ENCODE assay signal across 21 cellular contexts in genomic region chr17:18993876-18994275, GRCh38. TPM values are rescaled to one million over a fixed set of nuclear protein-coding genes. Genes with fewer than 3 reads are reported as not detected.
A peak's percentile ranks its signal among the peaks of the same experiment; 100 is the strongest.
DNase-seq lines count a peak whose midpoint lies in the region; ATAC-seq and TF ChIP-seq lines count a peak whose summit lies in the region.
"Had no signal": no experiment of that assay in that cellular context is flagged by ENCODE, and none has a peak within 500 bp of the region (broad histone marks: within the 10 kb centered on the region; RNA-seq: fewer than 3 reads in every experiment).

No MANE protein-coding gene starts in this region.

- H3K9me3 ChIP-seq in T-helper 17 cell (ENCODE audit: control insufficient read depth, low read length, poor library complexity, severe bottlenecking) (no peaks in the 10 kb centered on the region), fibroblast of lung (ENCODE audit: control insufficient read depth, insufficient read depth, low read depth, low read length) (no peaks in the 10 kb centered on the region), ovary (no peaks in the 10 kb centered on the region)
- H3K9me3 ChIP-seq: Peyer's patch had no signal

- H3K27ac ChIP-seq in fibroblast of lung (ENCODE audit: insufficient read depth, low read length) = peak overlapping the region; percentile 54
- peak overlapping the region in 1 of 2 donors; percentile 8 for H3K27ac ChIP-seq in ovary
- H3K27ac ChIP-seq: ascending aorta had no signal

- CTCF ChIA-PET in activated naive CD4-positive, alpha-beta T cell treated with anti-CD3 and anti-CD28 coated beads for 36 hours (lab: Charles Lee) = no interaction called here

- no peak for ATAC-seq in T-helper 17 cell
- ATAC-seq in SK-N-SH treated with all-trans-retinoic acid at 6 μM for 48 hours = no peak

- H3K4me1 ChIP-seq in fibroblast of lung (ENCODE audit: control insufficient read depth, extremely low read depth, insufficient read depth, low read length) (peaks cover 9% of the 10 kb centered on the region), ovary (ENCODE audit: insufficient read depth) (peaks cover 3% of the 10 kb centered on the region)
- H3K4me1 ChIP-seq: ascending aorta had no signal

- peaks cover 12% of the 10 kb centered on the region for H3K9me3 Mint-ChIP-seq in activated naive CD4-positive, alpha-beta T cell treated with anti-CD3 and anti-CD28 coated beads for 36 hours

- peak; percentile 50 for DNase-seq in EH (ENCODE audit: low read depth)
- DNase-seq in T-helper 17 cell = no peak
- peak; percentile 9 to 75 for DNase-seq in fibroblast of lung (ENCODE audit: low read depth in 2 of 2)
- DNase-seq in ovary = peak in 4 of 5 donors; percentile 48 to 71 (median 56)
- no peak for DNase-seq in activated naive CD4-positive, alpha-beta T cell treated with anti-CD3 and anti-CD28 coated beads for 36 hours
- DNase-seq in NCI-H69 (lab: John Stamatoyannopoulos, UW) = no peak
- DNase-seq: activated CD4-positive, alpha-beta memory T cell treated with anti-CD3 and anti-CD28 coated beads, Interleukin-2, amount 10 ng/mL, durations not matched to agents 7 days and 5 days; activated naive CD4-positive, alpha-beta T cell treated with anti-CD3 and anti-CD28 coated beads, Interleukin-2, amount 10 ng/mL, durations not matched to agents 7 days and 5 days; hippocampal formation; KG1; kidney; mesendoderm; MV-4-11; naive thymus-derived CD8-positive, alpha-beta T cell; NCI-H187 treated with DMSO at 0.1 percent for 48 hours; NCI-H446; Peyer's patch had no signal

- intact Hi-C loops in ovary (cut with DNase I) = no loop called here
- intact Hi-C loops in activated naive CD4-positive, alpha-beta T cell treated with anti-CD3 and anti-CD28 coated beads for 36 hours (cut with micrococcal nuclease) = no loop called here

- TF ChIP-seq CTCF in fibroblast of lung (conservative IDR thresholded peaks at IDR 0.05 in 1 of 2, IDR thresholded peaks at IDR 0.05 in 1 of 2; ENCODE audit: low read depth in 1 of 2, low read length in 2 of 2) (peak in 1 of 2 donors; percentile 3), ovary (IDR thresholded peaks at IDR 0.05) (no peak)

- peak overlapping the region; percentile 39 for H3K4me3 Mint-ChIP-seq in T-helper 17 cell
- H3K4me3 Mint-ChIP-seq in activated naive CD4-positive, alpha-beta T cell treated with anti-CD3 and anti-CD28 coated beads for 36 hours = no peak overlapping the region
- H3K4me3 Mint-ChIP-seq: activated CD4-positive, alpha-beta memory T cell treated with anti-CD3 and anti-CD28 coated beads, Interleukin-2, amount 10 ng/mL, durations not matched to agents 7 days and 5 days; activated naive CD4-positive, alpha-beta T cell treated with anti-CD3 and anti-CD28 coated beads, Interleukin-2, amount 10 ng/mL, durations not matched to agents 7 days and 5 days had no signal

- TF ChIP-seq POLR2A in ovary (IDR thresholded peaks at IDR 0.05) = no peak

- H3K27me3 ChIP-seq in fibroblast of lung (ENCODE audit: control insufficient read depth, insufficient read depth, low read length) (no peaks in the 10 kb centered on the region), ovary (no peaks in the 10 kb centered on the region)
- H3K27me3 ChIP-seq: ascending aorta, Peyer's patch had no signal

- no peaks in the 10 kb centered on the region for H4K20me1 ChIP-seq in fibroblast of lung (ENCODE audit: control insufficient read depth, extremely low read depth, insufficient read depth, low read length)

- no peak overlapping the region for H3K9ac ChIP-seq in fibroblast of lung (ENCODE audit: insufficient read depth, low read length)

- peaks cover 16% of the 10 kb centered on the region for H3K4me1 Mint-ChIP-seq in T-helper 17 cell
- H3K4me1 Mint-ChIP-seq in activated naive CD4-positive, alpha-beta T cell treated with anti-CD3 and anti-CD28 coated beads for 36 hours (ENCODE audit: low read depth) = peaks cover 20% of the 10 kb centered on the region

- no peak overlapping the region for H3K4me3 ChIP-seq in fibroblast of lung (replicated peaks in 1 of 4; ENCODE audit: control extremely low read depth in 1 of 4, insufficient read depth in 1 of 4, low read depth in 3 of 4, low read length in 4 of 4)
- no peak overlapping the region for H3K4me3 ChIP-seq in ovary
- H3K4me3 ChIP-seq: ascending aorta, Peyer's patch had no signal

- H3K27ac Mint-ChIP-seq in T-helper 17 cell = no peak overlapping the region
- H3K27ac Mint-ChIP-seq in activated naive CD4-positive, alpha-beta T cell treated with anti-CD3 and anti-CD28 coated beads for 36 hours = no peak overlapping the region
- H3K27ac Mint-ChIP-seq: activated CD4-positive, alpha-beta memory T cell treated with anti-CD3 and anti-CD28 coated beads, Interleukin-2, amount 10 ng/mL, durations not matched to agents 7 days and 5 days had no signal

- peaks cover 16% of the 10 kb centered on the region for H3K79me2 ChIP-seq in fibroblast of lung (ENCODE audit: control insufficient read depth, insufficient read depth, low read length)

- H2AFZ ChIP-seq in fibroblast of lung (ENCODE audit: low read length) = no peak overlapping the region

- H3K4me2 ChIP-seq in fibroblast of lung (ENCODE audit: extremely low read depth, insufficient read depth, low read length) = no peak overlapping the region

- H3K36me3 Mint-ChIP-seq in T-helper 17 cell (ENCODE audit: low read depth) = peaks cover 4% of the 10 kb centered on the region
- peaks cover 28% of the 10 kb centered on the region for H3K36me3 Mint-ChIP-seq in activated naive CD4-positive, alpha-beta T cell treated with anti-CD3 and anti-CD28 coated beads for 36 hours (ENCODE audit: low read depth)

- TF ChIP-seq EP300 in ovary (IDR thresholded peaks at IDR 0.05) = no peak

- H3K36me3 ChIP-seq in fibroblast of lung (ENCODE audit: control insufficient read depth, insufficient read depth, low read length) = no peaks in the 10 kb centered on the region
- no peaks in the 10 kb centered on the region for H3K36me3 ChIP-seq in ovary
- H3K36me3 ChIP-seq: ascending aorta had no signal

- no peaks in the 10 kb centered on the region for H3K27me3 Mint-ChIP-seq in T-helper 17 cell
- H3K27me3 Mint-ChIP-seq in activated naive CD4-positive, alpha-beta T cell treated with anti-CD3 and anti-CD28 coated beads for 36 hours (ENCODE audit: low read depth) = no peaks in the 10 kb centered on the region
- H3K27me3 Mint-ChIP-seq: activated CD4-positive, alpha-beta memory T cell treated with anti-CD3 and anti-CD28 coated beads, Interleukin-2, amount 10 ng/mL, durations not matched to agents 7 days and 5 days; naive thymus-derived CD8-positive, alpha-beta T cell had no signal

- WGBS in ovary, 3 donors = 12 to 34% (median 26%) methylated on average over 9 of the region's 9 CpGs

TF ChIP-seq in SK-N-SH treated with all-trans-retinoic acid at 6 μM for 48 hours, 23 proteins besides CTCF, POLR2A, EP300 and RAD21 (continues in another document):
- TF ChIP-seq ZNF70 (CRISPR knock-in tag; IDR thresholded peaks at IDR 0.05) (no peak), SNAI2 (CRISPR knock-in tag; IDR thresholded peaks at IDR 0.05) (no peak), ZFP3 (CRISPR knock-in tag; IDR thresholded peaks at IDR 0.05) (no peak), ZFP30 (CRISPR knock-in tag; IDR thresholded peaks at IDR 0.05) (no peak), CSDC2 (CRISPR knock-in tag; IDR thresholded peaks at IDR 0.05) (no peak), OSR1 (CRISPR knock-in tag; IDR thresholded peaks at IDR 0.05) (no peak), POU6F1 (CRISPR knock-in tag; IDR thresholded peaks at IDR 0.05; ENCODE audit: borderline replicate concordance, low read depth) (no peak), ESRRG (CRISPR knock-in tag; IDR thresholded peaks at IDR 0.05) (no peak)

RNA-seq across cellular contexts. Expression of gene FAM83G, which starts 10.7 kb away (rescaled TPM):
- total RNA-seq in T-helper 17 cell (1 to 10 TPM; 7.8 to 7.9 TPM), fibroblast of lung (4.9 and 6.3 TPM in 2 replicates), ovary (1 to 10 TPM; 2.1 to 5.1 (median 2.6) TPM)
- polyA plus RNA-seq in fibroblast of lung (2.4 and 4.4 TPM in 2 replicates), ovary (1 to 10 TPM in 1 of 2 donors, under 1 TPM in 1; 0.93 to 1.3 TPM)
- 3.2 and 6.7 TPM in 2 replicates for polyA plus RNA-seq in fibroblast of lung (2012)
- 8.4 and 12.6 TPM in 2 replicates for polyA minus RNA-seq in fibroblast of lung (ENCODE audit: low replicate concordance)
- total RNA-seq in activated naive CD4-positive, alpha-beta T cell treated with anti-CD3 and anti-CD28 coated beads for 36 hours = 10 to 100 TPM; 10.6 TPM

RNA-seq across cellular contexts. Expression of gene SLC5A10, which starts 41.9 kb away (rescaled TPM):
- total RNA-seq in T-helper 17 cell (not detected), fibroblast of lung (under 0.01 TPM in 1 of 2 replicates, not detected in the other), ovary (under 1 TPM in 3 of 7 donors, not detected in 4; 0.05 to 0.38 (median 0.12) TPM)
- polyA plus RNA-seq in fibroblast of lung (not detected in 2 replicates), ovary (under 1 TPM in 1 of 2 donors, not detected in 1; 0.18 TPM)
- not detected in 2 replicates for polyA plus RNA-seq in fibroblast of lung (2012)
- not detected in 2 replicates for polyA minus RNA-seq in fibroblast of lung (ENCODE audit: low replicate concordance)
- total RNA-seq in activated naive CD4-positive, alpha-beta T cell treated with anti-CD3 and anti-CD28 coated beads for 36 hours = not detected
- total RNA-seq: activated CD4-positive, alpha-beta memory T cell treated with anti-CD3 and anti-CD28 coated beads, Interleukin-2, amount 10 ng/mL, durations not matched to agents 7 days and 5 days; ascending aorta; naive thymus-derived CD8-positive, alpha-beta T cell; Peyer's patch; temporal lobe had no signal

RNA-seq across cellular contexts. Expression of gene GRAP, which starts 52.9 kb away (rescaled TPM):
- total RNA-seq in T-helper 17 cell = 10 to 100 TPM; 23.8 to 26.7 TPM
- under 0.01 TPM in 1 of 2 replicates, not detected in the other for total RNA-seq in fibroblast of lung
- 0.10 TPM in 1 of 2 replicates, not detected in the other for polyA plus RNA-seq in fibroblast of lung
- 0.15 and 0.16 TPM in 2 replicates for polyA plus RNA-seq in fibroblast of lung (2012)
- not detected in 2 replicates for polyA minus RNA-seq in fibroblast of lung (ENCODE audit: low replicate concordance)
- 1 to 10 TPM in 6 of 7 donors, under 1 TPM in 1; 0.61 to 5.7 (median 2.5) TPM for total RNA-seq in ovary
- polyA plus RNA-seq in ovary = 1 to 10 TPM; 1.9 to 7.2 TPM
- 1 to 10 TPM; 8.1 to 9.1 TPM for total RNA-seq in activated naive CD4-positive, alpha-beta T cell treated with anti-CD3 and anti-CD28 coated beads for 36 hours
- total RNA-seq: Daoy had no signal

Comparison
In these comparisons a context has a peak if more than half of its experiments do, and no peak if none do; other contexts are left out.
1. DNase-seq: peak in EH (single experiment), fibroblast of lung (2 of 2) and ovary (4 of 5); none in T-helper 17 cell (0 of 3), activated naive CD4-positive, alpha-beta T cell treated with anti-CD3 and anti-CD28 coated beads for 36 hours (single experiment) and NCI-H69 (single experiment).